ENCODE assay signal across 13 cellular contexts in the genomic region with DNA sequence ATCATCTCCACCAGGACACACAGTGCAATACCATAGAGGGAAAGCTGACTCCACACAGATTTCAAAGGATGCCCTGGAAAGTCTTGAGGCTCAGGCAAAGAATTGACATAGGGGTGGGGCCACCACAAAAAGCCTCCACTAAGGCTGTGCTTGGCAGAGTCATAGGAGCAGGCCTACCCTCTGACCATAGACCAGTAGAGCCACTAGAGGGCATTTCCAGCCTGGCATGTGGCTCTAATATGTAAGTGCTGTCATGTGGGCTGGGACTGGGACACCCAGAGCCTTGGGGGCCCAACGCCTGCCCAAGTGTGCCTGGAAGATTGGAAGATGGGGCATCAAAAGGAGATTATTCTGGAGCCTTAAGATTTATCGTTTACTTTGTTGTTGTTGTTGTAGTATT.
A peak's percentile ranks its signal among the peaks of the same experiment; 100 is the strongest.
DNase-seq lines count a peak whose midpoint lies in the region; ATAC-seq, FAIRE-seq and TF ChIP-seq lines count a peak whose summit lies in the region.
"Had no signal": no experiment of that assay in that cellular context is flagged by ENCODE, and none has a peak within 500 bp of the region (broad histone marks: within the 10 kb centered on the region; RNA-seq: fewer than 3 reads in every experiment).

No MANE protein-coding gene starts in this region.

- no peaks in the 10 kb centered on the region for H3K9me3 Mint-ChIP-seq in MCF 10A (ENCODE audit: unreplicated experiment)

- no peaks in the 10 kb centered on the region for H3K9me1 ChIP-seq in endothelial cell of umbilical vein (replicated peaks; ENCODE audit: control insufficient read depth, extremely low read depth, insufficient read depth, low read length)

- H3K9me3 ChIP-seq in breast epithelium (no peaks in the 10 kb centered on the region), endothelial cell of umbilical vein (replicated peaks; ENCODE audit: control insufficient read depth, insufficient read depth, low read length) (no peaks in the 10 kb centered on the region), upper lobe of right lung (no peaks in the 10 kb centered on the region), transverse colon (no peaks in the 10 kb centered on the region)
- H3K9me3 ChIP-seq: stomach had no signal

- no peak for TF ChIP-seq EP300 in transverse colon (IDR thresholded peaks at IDR 0.05; ENCODE audit: low read depth)

- H3K9ac ChIP-seq in endothelial cell of umbilical vein (replicated peaks; ENCODE audit: extremely low read depth, insufficient read depth, low read length) = no peak overlapping the region

- H3K27me3 ChIP-seq in breast epithelium = no peaks in the 10 kb centered on the region
- H3K27me3 ChIP-seq in endothelial cell of umbilical vein (ENCODE audit: control insufficient read depth in 2 of 2, insufficient read depth in 2 of 2, low read length in 2 of 2) = no peaks in the 10 kb centered on the region
- H3K27me3 ChIP-seq in upper lobe of right lung = no peaks in the 10 kb centered on the region
- no peaks in the 10 kb centered on the region for H3K27me3 ChIP-seq in transverse colon
- H3K27me3 ChIP-seq: stomach had no signal

- H3K36me3 ChIP-seq in breast epithelium (no peaks in the 10 kb centered on the region), endothelial cell of umbilical vein (ENCODE audit: control insufficient read depth in 2 of 2, extremely low read depth in 1 of 2, insufficient read depth in 2 of 2, low read length in 2 of 2) (no peaks in the 10 kb centered on the region), upper lobe of right lung (no peaks in the 10 kb centered on the region), transverse colon (no peaks in the 10 kb centered on the region)
- H3K36me3 ChIP-seq: stomach had no signal

- intact Hi-C loops in MCF 10A (cut with micrococcal nuclease) = loop anchor here (1.0 to 5.0 kb wide), 2 partner anchors 261 to 739 kb away; no protein-coding TSS in a partner anchor
- intact Hi-C loops in breast epithelium (cut with DNase I; ENCODE audit: low total_unique reads) = no loop called here
- intact Hi-C loops in endothelial cell of umbilical vein (cut with micrococcal nuclease) = loop anchor here (1.0 kb wide), 2 partner anchors 34 to 261 kb away; no protein-coding TSS in a partner anchor
- intact Hi-C loops in upper lobe of right lung (cut with DNase I) = no loop called here
- intact Hi-C loops in transverse colon (cut with DNase I; ENCODE audit: low total_unique reads) = no loop called here

- no peaks in the 10 kb centered on the region for H3K27me3 Mint-ChIP-seq in MCF 10A (ENCODE audit: insufficient read depth, unreplicated experiment)
- H3K27me3 Mint-ChIP-seq: B cell; naive thymus-derived CD4-positive, alpha-beta T cell had no signal

- TF ChIP-seq CTCF in MCF 10A (IDR thresholded peaks at IDR 0.05; ENCODE audit: unreplicated experiment) (peak; percentile 31), breast epithelium (IDR thresholded peaks at IDR 0.05) (no peak), endothelial cell of umbilical vein (IDR thresholded peaks at IDR 0.05; ENCODE audit: extremely low read depth in 1 of 2, insufficient read depth in 1 of 2, low read depth in 1 of 2, low read length in 2 of 2) (peak; percentile 33 to 55), upper lobe of right lung (IDR thresholded peaks at IDR 0.05) (no peak), transverse colon (IDR thresholded peaks at IDR 0.05) (no peak)

- in situ Hi-C loops in transverse colon (cut with MboI; ENCODE audit: low pct_ligation_motif_present in 1 of 4, low pct_unique_long_range_greater_than_20kb in 1 of 4, low sequenced_read_pairs in 3 of 4) = no loop called here

- POLR2A ChIA-PET in MCF 10A (lab: Yijun Ruan, JAX) = no interaction called here
- POLR2A ChIA-PET in endothelial cell of umbilical vein (lab: Charles Lee) = no interaction called here

- no peaks in the 10 kb centered on the region for H3K4me1 Mint-ChIP-seq in MCF 10A (ENCODE audit: insufficient read depth, unreplicated experiment)
- H3K4me1 Mint-ChIP-seq: B cell; naive thymus-derived CD4-positive, alpha-beta T cell had no signal

- no peaks in the 10 kb centered on the region for H4K20me1 ChIP-seq in endothelial cell of umbilical vein (replicated peaks; ENCODE audit: control insufficient read depth, extremely low read depth, insufficient read depth, low read length)

- H3K79me2 ChIP-seq in endothelial cell of umbilical vein (ENCODE audit: control insufficient read depth, insufficient read depth, low read length) = no peaks in the 10 kb centered on the region

- H3K4me1 ChIP-seq in breast epithelium = no peaks in the 10 kb centered on the region
- H3K4me1 ChIP-seq in endothelial cell of umbilical vein (ENCODE audit: control insufficient read depth, extremely low read depth, insufficient read depth, low read length) = no peaks in the 10 kb centered on the region
- H3K4me1 ChIP-seq in upper lobe of right lung = no peaks in the 10 kb centered on the region
- H3K4me1 ChIP-seq in transverse colon = no peaks in the 10 kb centered on the region
- H3K4me1 ChIP-seq: stomach had no signal

- H3K27ac ChIP-seq in breast epithelium = no peak overlapping the region
- no peak overlapping the region for H3K27ac ChIP-seq in endothelial cell of umbilical vein (ENCODE audit: insufficient read depth, low read depth, low read length)
- no peak overlapping the region for H3K27ac ChIP-seq in upper lobe of right lung
- no peak overlapping the region for H3K27ac ChIP-seq in transverse colon
- H3K27ac ChIP-seq: stomach had no signal

- WGBS in transverse colon (ENCODE audit: low coverage in 1 of 2), 2 donors = 63 to 80% methylated on average over 1 to 2 of the region's 2 CpGs

- H3K36me3 Mint-ChIP-seq in MCF 10A (ENCODE audit: insufficient read depth, unreplicated experiment) = no peaks in the 10 kb centered on the region
- H3K36me3 Mint-ChIP-seq: naive thymus-derived CD4-positive, alpha-beta T cell had no signal

- TF ChIP-seq POLR2A in breast epithelium (IDR thresholded peaks at IDR 0.05) = no peak
- no peak for TF ChIP-seq POLR2A in endothelial cell of umbilical vein (IDR thresholded peaks at IDR 0.05; ENCODE audit: low read depth, low read length)
- no peak for TF ChIP-seq POLR2A in transverse colon (IDR thresholded peaks at IDR 0.05)

- FAIRE-seq in endothelial cell of umbilical vein (lab: Jason Lieb, UNC) = peak; percentile 35

- H3K4me3 ChIP-seq in breast epithelium (no peak overlapping the region), endothelial cell of umbilical vein (replicated peaks in 1 of 3; ENCODE audit: insufficient read depth in 1 of 3, low read depth in 1 of 3, low read length in 3 of 3) (no peak overlapping the region), upper lobe of right lung (no peak overlapping the region), transverse colon (no peak overlapping the region)
- H3K4me3 ChIP-seq: stomach had no signal

- no peak overlapping the region for H3K4me3 Mint-ChIP-seq in MCF 10A (ENCODE audit: unreplicated experiment)
- H3K4me3 Mint-ChIP-seq: B cell; naive thymus-derived CD4-positive, alpha-beta T cell had no signal

- CTCF ChIA-PET in MCF 10A (lab: Yijun Ruan, JAX) = interaction anchor here (0.8 to 0.9 kb wide), 2 partner anchors 29 to 260 kb away, joined by 3 to 6 read pairs; no protein-coding TSS in a partner anchor
- CTCF ChIA-PET in endothelial cell of umbilical vein (lab: Charles Lee) = no interaction called here

- no peak overlapping the region for H3K4me2 ChIP-seq in endothelial cell of umbilical vein (ENCODE audit: insufficient read depth, low read length)

- H3K27ac Mint-ChIP-seq in MCF 10A (ENCODE audit: low read depth, unreplicated experiment) = no peak overlapping the region
- H3K27ac Mint-ChIP-seq: B cell; naive thymus-derived CD4-positive, alpha-beta T cell had no signal

- dilution Hi-C loops in endothelial cell of umbilical vein (cut with MboI; ENCODE audit: extremely low pct_ligation_motif_present, low sequenced_read_pairs) = no loop called here

- ATAC-seq in upper lobe of right lung = peak; percentile 41
- ATAC-seq: naive thymus-derived CD4-positive, alpha-beta T cell had no signal

- no peak overlapping the region for H2AFZ ChIP-seq in endothelial cell of umbilical vein (ENCODE audit: low read depth, low read length)

- DNase-seq in MCF 10A (ENCODE audit: unreplicated experiment) = peak; percentile 38
- no peak for DNase-seq in breast epithelium (ENCODE audit: low spot score in 2 of 2)
- DNase-seq in NCI-H460 (ENCODE audit: extremely low read depth, low read depth) = peak; percentile 5
- DNase-seq in endothelial cell of umbilical vein (ENCODE audit: low read depth, low spot score) = peak; percentile 19
- no peak for DNase-seq in upper lobe of right lung
- DNase-seq in stimulated activated CD4-positive, alpha-beta T cell treated with anti-CD3 and anti-CD28 coated beads, Interleukin-1b, Interleukin-23, amount 100 ng/mL, for 48 hours = no peak
- no peak for DNase-seq in transverse colon
- no peak for DNase-seq in NCI-H2171 (lab: John Stamatoyannopoulos, UW)
- DNase-seq: glutamatergic neuron; naive thymus-derived CD4-positive, alpha-beta T cell; stimulated activated CD4-positive, alpha-beta T cell treated with anti-CD3 and anti-CD28 coated beads, Interleukin-15, amount 100 ng/mL, for 24 hours; stomach had no signal

- no TSS peak for BruUV-seq in MCF 10A (replicated peaks; lab: Mats Ljungman, UMichigan)
- BruUV-seq in endothelial cell of umbilical vein (replicated peaks; lab: Mats Ljungman, UMichigan) = no TSS peak

TF ChIP-seq in endothelial cell of umbilical vein, 7 proteins besides CTCF, POLR2A, EP300 and RAD21:
- no peak for TF ChIP-seq POLR2AphosphoS5 (IDR thresholded peaks at IDR 0.05; ENCODE audit: insufficient read depth, low read depth, low read length)
- TF ChIP-seq EZH2 (IDR thresholded peaks at IDR 0.05; ENCODE audit: borderline replicate concordance, low read depth, low read length, severe bottlenecking) = no peak
- TF ChIP-seq, protein P1, sequence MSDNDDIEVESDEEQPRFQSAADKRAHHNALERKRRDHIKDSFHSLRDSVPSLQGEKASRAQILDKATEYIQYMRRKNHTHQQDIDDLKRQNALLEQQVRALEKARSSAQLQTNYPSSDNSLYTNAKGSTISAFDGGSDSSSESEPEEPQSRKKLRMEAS (IDR thresholded peaks at IDR 0.05; ENCODE audit: insufficient read depth, insufficient read length) = no peak
- no peak for TF ChIP-seq MYC (IDR thresholded peaks at IDR 0.05; ENCODE audit: low read depth, low read length)
- TF ChIP-seq GATA2 (IDR thresholded peaks at IDR 0.05; ENCODE audit: insufficient read depth, insufficient read length, low read depth, low read length) = no peak
- TF ChIP-seq FOS (IDR thresholded peaks at IDR 0.05; ENCODE audit: borderline replicate concordance, insufficient read depth, low read length) = no peak

Comparison
In these comparisons a context has a peak if more than half of its experiments do, and no peak if none do; other contexts are left out.
1. DNase-seq: peak in MCF 10A (single experiment), NCI-H460 (single experiment) and endothelial cell of umbilical vein (single experiment); none in breast epithelium (0 of 2), upper lobe of right lung (single experiment), stimulated activated CD4-positive, alpha-beta T cell treated with anti-CD3 and anti-CD28 coated beads, Interleukin-1b, Interleukin-23, amount 100 ng/mL, for 48 hours (single experiment), transverse colon (single experiment) and NCI-H2171 (single experiment).
2. CTCF ChIP-seq: peak in MCF 10A (single experiment) and endothelial cell of umbilical vein (2 of 2); none in breast epithelium (0 of 3), upper lobe of right lung (single experiment) and transverse colon (0 of 5).
3. intact Hi-C loops: an anchor here in MCF 10A (1.0 to 5.0 kb wide) and endothelial cell of umbilical vein (1.0 kb wide); none called in breast epithelium, upper lobe of right lung and transverse colon.